In the genomic region with DNA sequence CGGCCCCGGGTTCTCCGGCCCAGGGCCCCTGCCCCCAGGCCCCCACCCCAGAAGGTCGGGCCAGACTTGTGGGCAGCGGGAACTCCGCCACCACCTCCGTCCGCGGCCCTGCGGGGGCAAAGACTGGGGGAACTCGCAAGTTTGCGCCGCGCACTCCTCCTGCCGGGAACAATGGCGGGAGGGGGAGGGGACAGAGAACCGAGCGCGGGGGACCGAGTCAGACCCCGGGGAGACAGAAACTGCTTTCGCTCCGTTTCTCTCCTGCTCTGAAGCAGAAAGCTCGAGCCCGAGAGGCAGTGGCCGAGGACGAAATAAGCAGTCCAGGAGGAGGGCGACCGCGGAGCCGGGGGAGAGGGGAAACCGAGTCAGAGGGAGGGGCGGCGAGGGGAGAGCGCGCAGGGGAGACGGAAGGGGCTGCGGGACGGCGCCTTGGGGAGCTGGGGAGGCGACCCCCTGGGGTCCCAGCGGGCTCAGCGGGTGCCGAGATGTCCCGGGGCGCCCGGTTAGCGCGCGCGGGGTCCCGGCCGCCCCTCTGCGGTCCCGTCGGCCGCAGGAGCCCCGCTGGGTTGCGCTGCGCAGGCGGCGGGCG, we compare ENCODE assay signal across 8 cellular contexts. TPM values are rescaled to one million over a fixed set of nuclear protein-coding genes. Genes with fewer than 3 reads are reported as not detected.
A peak's percentile ranks its signal among the peaks of the same experiment; 100 is the strongest.
DNase-seq lines count a peak whose midpoint lies in the region; ATAC-seq and TF ChIP-seq lines count a peak whose summit lies in the region.

No MANE protein-coding gene starts in this region.

- H3K27ac ChIP-seq in iPS-18a (ENCODE audit: low read length), result no peak overlapping the region

- H3K9ac ChIP-seq in iPS-18a (ENCODE audit: low read length), result peak overlapping the region; percentile 69

- peaks cover 27% of the 10 kb centered on the region for H3K4me1 ChIP-seq in iPS-18a (ENCODE audit: control insufficient read depth, low read depth, low read length)

- no peak for DNase-seq in AG10803 (ENCODE audit: low read depth)
- DNase-seq in M059J (ENCODE audit: low read depth), result peak; percentile 20
- peak; percentile 36 for DNase-seq in activated naive CD8-positive, alpha-beta T cell treated with anti-CD3 and anti-CD28 coated beads for 36 hours
- DNase-seq in stimulated activated CD4-positive, alpha-beta T cell treated with anti-CD3 and anti-CD28 coated beads, Interleukin-12 subunit alpha, Interleukin-12 subunit beta, amount 100 ng/mL, for 4 hours, result peak; percentile 30
- no peak for DNase-seq in A172 (ENCODE audit: low spot score)

- ATAC-seq in HG03439 (IDR thresholded peaks at IDR 0.05; ENCODE audit: unreplicated experiment) (no peak), HG03520 (IDR thresholded peaks at IDR 0.05; ENCODE audit: unreplicated experiment) (no peak)

- peaks cover 14% of the 10 kb centered on the region for H3K4me1 Mint-ChIP-seq in activated naive CD8-positive, alpha-beta T cell treated with anti-CD3 and anti-CD28 coated beads for 36 hours

- H3K27me3 Mint-ChIP-seq in activated naive CD8-positive, alpha-beta T cell treated with anti-CD3 and anti-CD28 coated beads for 36 hours, result no peaks in the 10 kb centered on the region

- H3K4me3 Mint-ChIP-seq in activated naive CD8-positive, alpha-beta T cell treated with anti-CD3 and anti-CD28 coated beads for 36 hours, result peak overlapping the region; percentile 80

- TF ChIP-seq CTCF in AG10803 (conservative IDR thresholded peaks at IDR 0.05; ENCODE audit: low read length), result no peak

- H3K36me3 ChIP-seq in iPS-18a (ENCODE audit: control insufficient read depth, low read depth, low read length), result no peaks in the 10 kb centered on the region

- H3K4me3 ChIP-seq in AG10803 (ENCODE audit: low read length), result peak overlapping the region; percentile 81
- H3K4me3 ChIP-seq in iPS-18a (ENCODE audit: low read length), result peak overlapping the region; percentile 76

- no peak overlapping the region for H3K27ac Mint-ChIP-seq in activated naive CD8-positive, alpha-beta T cell treated with anti-CD3 and anti-CD28 coated beads for 36 hours

- H3K36me3 Mint-ChIP-seq in activated naive CD8-positive, alpha-beta T cell treated with anti-CD3 and anti-CD28 coated beads for 36 hours, result no peaks in the 10 kb centered on the region

- no peaks in the 10 kb centered on the region for H3K9me3 ChIP-seq in iPS-18a (ENCODE audit: control insufficient read depth, low read depth, low read length)

- H3K27me3 ChIP-seq in iPS-18a (ENCODE audit: control insufficient read depth, insufficient read depth, low read length), result peaks cover 4% of the 10 kb centered on the region

- no peaks in the 10 kb centered on the region for H3K9me3 Mint-ChIP-seq in activated naive CD8-positive, alpha-beta T cell treated with anti-CD3 and anti-CD28 coated beads for 36 hours

RNA-seq across cellular contexts. Expression of gene TP53I11, which starts 0.6 kb away (rescaled TPM):
- total RNA-seq in M059J (2014; rRNA removed; shearing (Covaris generic)), result 52.0 and 64.2 TPM in 2 replicates
- total RNA-seq in activated naive CD8-positive, alpha-beta T cell treated with anti-CD3 and anti-CD28 coated beads for 36 hours, result 10 to 100 TPM; 12.5 to 14.0 TPM
- 15.0 and 23.7 TPM in 2 replicates for total RNA-seq in A172 (2014; rRNA removed; shearing (Covaris generic))

Comparison
In these comparisons a context has a peak if more than half of its experiments do, and no peak if none do; other contexts are left out.
1. DNase-seq: peak in M059J (single experiment), activated naive CD8-positive, alpha-beta T cell treated with anti-CD3 and anti-CD28 coated beads for 36 hours (single experiment) and stimulated activated CD4-positive, alpha-beta T cell treated with anti-CD3 and anti-CD28 coated beads, Interleukin-12 subunit alpha, Interleukin-12 subunit beta, amount 100 ng/mL, for 4 hours (single experiment); none in AG10803 (single experiment) and A172 (single experiment).